ENCODE assay signal across 24 cellular contexts in genomic region chr9:30519756-30520155, GRCh38.
DNase-seq lines count a peak whose midpoint lies in the region; ATAC-seq, FAIRE-seq and TF ChIP-seq lines count a peak whose summit lies in the region.
"Had no signal": no experiment of that assay in that cellular context is flagged by ENCODE, and none has a peak within 500 bp of the region (broad histone marks: within the 10 kb centered on the region; RNA-seq: fewer than 3 reads in every experiment).

No MANE protein-coding gene starts in this region.

- no peak overlapping the region for H3K9ac ChIP-seq in HepG2 (ENCODE audit: insufficient read depth, low read depth, low read length)

- no peaks in the 10 kb centered on the region for H3K27me3 ChIP-seq in HepG2 (ENCODE audit: control insufficient read depth in 1 of 2, insufficient read depth in 2 of 2, low read length in 2 of 2)
- H3K27me3 ChIP-seq in right lobe of liver = no peaks in the 10 kb centered on the region
- H3K27me3 ChIP-seq in stomach = no peaks in the 10 kb centered on the region
- no peaks in the 10 kb centered on the region for H3K27me3 ChIP-seq in psoas muscle (ENCODE audit: insufficient read depth in 3 of 3, low read length in 2 of 3)
- H3K27me3 ChIP-seq: heart left ventricle, vagina had no signal

- intact Hi-C loops in HepG2 (cut with micrococcal nuclease; ENCODE audit: unreplicated experiment) (no loop called here), right lobe of liver (cut with DNase I) (no loop called here), stomach (cut with DNase I; ENCODE audit: low total_unique reads) (no loop called here), psoas muscle (cut with DNase I) (no loop called here)

- in situ Hi-C loops in HepG2 (cut with HindIII; ENCODE audit: extremely low pct_ligation_motif_present, low pct_unique_long_range_greater_than_20kb) = no loop called here

- H3K9me3 ChIP-seq in HepG2 (ENCODE audit: low read length) (no peaks in the 10 kb centered on the region), right lobe of liver (no peaks in the 10 kb centered on the region), stomach (peaks cover 0 to 6% (median 0%) of the 10 kb centered on the region in 4 donors), psoas muscle (no peaks in the 10 kb centered on the region)
- H3K9me3 ChIP-seq: heart left ventricle, thoracic aorta, vagina had no signal

- H3K9me3 Mint-ChIP-seq in activated T-helper 17 cell treated with anti-CD3 and anti-CD28 coated beads, Interleukin-2, amount 50 U/mL, for 72 hours = no peaks in the 10 kb centered on the region
- H3K9me3 Mint-ChIP-seq: central memory CD8-positive, alpha-beta T cell; T-cell had no signal

- TF ChIP-seq EP300 in HepG2 (IDR thresholded peaks at IDR 0.05; ENCODE audit: low read depth in 2 of 2, low read length in 2 of 2) (no peak), HepG2 (CRISPR knock-in tag; IDR thresholded peaks at IDR 0.05; ENCODE audit: borderline replicate concordance) (no peak), stomach (IDR thresholded peaks at IDR 0.05) (no peak)

- no peaks in the 10 kb centered on the region for H3K36me3 Mint-ChIP-seq in activated T-helper 17 cell treated with anti-CD3 and anti-CD28 coated beads, Interleukin-2, amount 50 U/mL, for 72 hours (ENCODE audit: low read depth)
- H3K36me3 Mint-ChIP-seq: T-cell had no signal

- FAIRE-seq in HepG2 (lab: Jason Lieb, UNC) = no peak
- FAIRE-seq: GM12892 had no signal

- no peak overlapping the region for H3K27ac ChIP-seq in HepG2 (ENCODE audit: extremely low read length, insufficient read depth, low read length)
- no peak overlapping the region for H3K27ac ChIP-seq in right lobe of liver
- no peak overlapping the region for H3K27ac ChIP-seq in stomach
- no peak overlapping the region for H3K27ac ChIP-seq in psoas muscle
- H3K27ac ChIP-seq: heart left ventricle, skin epidermis, thoracic aorta, vagina had no signal

- H3K27ac Mint-ChIP-seq in activated T-helper 17 cell treated with anti-CD3 and anti-CD28 coated beads, Interleukin-2, amount 50 U/mL, for 72 hours = no peak overlapping the region
- H3K27ac Mint-ChIP-seq: activated CD8-positive, alpha-beta T cell treated with anti-CD3 and anti-CD28 coated beads, Interleukin-2, amount 10 ng/mL, durations not matched to agents 7 days and 5 days; T-cell had no signal

- no peaks in the 10 kb centered on the region for H3K27me3 Mint-ChIP-seq in activated T-helper 17 cell treated with anti-CD3 and anti-CD28 coated beads, Interleukin-2, amount 50 U/mL, for 72 hours
- H3K27me3 Mint-ChIP-seq: central memory CD8-positive, alpha-beta T cell; T-cell had no signal

- H3K36me3 ChIP-seq in HepG2 (replicated peaks in 1 of 2; ENCODE audit: control insufficient read depth in 1 of 2, insufficient read depth in 2 of 2, low read length in 2 of 2) (no peaks in the 10 kb centered on the region), right lobe of liver (no peaks in the 10 kb centered on the region), stomach (no peaks in the 10 kb centered on the region), psoas muscle (ENCODE audit: insufficient read depth in 1 of 2, low read depth in 1 of 2) (no peaks in the 10 kb centered on the region)
- H3K36me3 ChIP-seq: heart left ventricle, thoracic aorta, vagina had no signal

- POLR2A ChIA-PET in HepG2 (lab: Yijun Ruan, JAX) = no interaction called here

- no peak overlapping the region for H3K4me3 ChIP-seq in HepG2 (replicated peaks in 1 of 3; ENCODE audit: insufficient read depth in 1 of 3, low read depth in 2 of 3, low read length in 3 of 3)
- no peak overlapping the region for H3K4me3 ChIP-seq in right lobe of liver
- no peak overlapping the region for H3K4me3 ChIP-seq in fibroblast of pulmonary artery (replicated peaks; ENCODE audit: low read depth, low read length)
- H3K4me3 ChIP-seq in stomach = no peak overlapping the region
- H3K4me3 ChIP-seq in psoas muscle = no peak overlapping the region
- H3K4me3 ChIP-seq: heart left ventricle, skin epidermis, thoracic aorta, vagina had no signal

- 0% methylated on average over 2 of the region's 2 CpGs for WGBS in HepG2 (ENCODE audit: low lambda C conversion rate)
- 43% methylated on average over 2 of the region's 2 CpGs for WGBS in right lobe of liver (ENCODE audit: insufficient coverage, low coverage, low lambda C conversion rate, missing lambda C conversion rate)
- 50 to 69% (median 65%) methylated on average over 2 of the region's 2 CpGs for WGBS in stomach, 5 donors
- WGBS in psoas muscle, 3 donors = 66 to 78% (median 66%) methylated on average over 2 of the region's 2 CpGs

- no peaks in the 10 kb centered on the region for H3K4me1 Mint-ChIP-seq in activated T-helper 17 cell treated with anti-CD3 and anti-CD28 coated beads, Interleukin-2, amount 50 U/mL, for 72 hours
- H3K4me1 Mint-ChIP-seq: central memory CD8-positive, alpha-beta T cell; T-cell had no signal

- H2AFZ ChIP-seq in HepG2 (ENCODE audit: low read length) = no peak overlapping the region

- TF ChIP-seq POLR2A in HepG2 (IDR thresholded peaks at IDR 0.05; ENCODE audit: insufficient read depth in 1 of 2, low read depth in 2 of 2, low read length in 2 of 2) (no peak), right lobe of liver (IDR thresholded peaks at IDR 0.05) (no peak), stomach (IDR thresholded peaks at IDR 0.05) (no peak)

- no peak overlapping the region for H3K4me2 ChIP-seq in HepG2 (ENCODE audit: low read depth, low read length)

- BruUV-seq in HepG2 (replicated peaks; lab: Mats Ljungman, UMichigan) = no TSS peak

- TF ChIP-seq CTCF in HepG2 (CRISPR knock-in tag; IDR thresholded peaks at IDR 0.05) = no peak
- TF ChIP-seq CTCF in right lobe of liver (IDR thresholded peaks at IDR 0.05) = no peak
- no peak for TF ChIP-seq CTCF in fibroblast of pulmonary artery (IDR thresholded peaks at IDR 0.05; ENCODE audit: low read length, missing control alignments)
- no peak for TF ChIP-seq CTCF in stomach (IDR thresholded peaks at IDR 0.05)
- no peak for TF ChIP-seq CTCF in psoas muscle (IDR thresholded peaks at IDR 0.05)

- no peak overlapping the region for H3K4me3 Mint-ChIP-seq in activated T-helper 17 cell treated with anti-CD3 and anti-CD28 coated beads, Interleukin-2, amount 50 U/mL, for 72 hours
- H3K4me3 Mint-ChIP-seq: activated CD8-positive, alpha-beta T cell treated with anti-CD3 and anti-CD28 coated beads, Interleukin-2, amount 10 ng/mL, durations not matched to agents 7 days and 5 days; central memory CD8-positive, alpha-beta T cell; T-cell had no signal

- no peaks in the 10 kb centered on the region for H4K20me1 ChIP-seq in HepG2 (ENCODE audit: insufficient read depth, low read length)

- H3K4me1 ChIP-seq in HepG2 (ENCODE audit: insufficient read depth, low read length) (no peaks in the 10 kb centered on the region), right lobe of liver (no peaks in the 10 kb centered on the region), stomach (no peaks in the 10 kb centered on the region), psoas muscle (no peaks in the 10 kb centered on the region)
- H3K4me1 ChIP-seq: heart left ventricle, vagina had no signal

- no peaks in the 10 kb centered on the region for H3K79me2 ChIP-seq in HepG2 (ENCODE audit: insufficient read depth, low read length)

- TF ChIP-seq RAD21 in HepG2 (CRISPR knock-in tag; IDR thresholded peaks at IDR 0.05) = no peak

- DNase-seq in HepG2 (ENCODE audit: low spot score) (no peak), right lobe of liver (no peak), fibroblast of pulmonary artery (ENCODE audit: low read depth) (peak; percentile 7), DMS53 (lab: John Stamatoyannopoulos, UW) (no peak), stomach (no peak), psoas muscle (no peak)
- DNase-seq: ACHN; activated CD8-positive, alpha-beta T cell treated with anti-CD3 and anti-CD28 coated beads, Interleukin-2, amount 10 ng/mL, durations not matched to agents 7 days and 5 days; activated naive CD4-positive, alpha-beta T cell treated with Interleukin-2 at 50 U/mL for 16 hours; COR-L47; DMS79 treated with DMSO at 0.1 percent for 48 hours; H7; heart left ventricle; left cardiac atrium; NCI-H1092; NCI-H187 treated with DMSO at 0.1 percent for 48 hours; T-cell had no signal

- ATAC-seq in HepG2 = no peak
- no peak for ATAC-seq in right lobe of liver
- peak; percentile 72 for ATAC-seq in activated T-helper 17 cell treated with anti-CD3 and anti-CD28 coated beads, Interleukin-2, amount 50 U/mL, for 72 hours (replicated peaks)
- no peak for ATAC-seq in GM18858 (IDR thresholded peaks at IDR 0.05; ENCODE audit: unreplicated experiment)
- no peak for ATAC-seq in psoas muscle
- ATAC-seq: activated CD8-positive, alpha-beta T cell treated with anti-CD3 and anti-CD28 coated beads, Interleukin-2, amount 10 ng/mL, durations not matched to agents 7 days and 5 days; heart left ventricle; left cardiac atrium; T-cell had no signal

- CTCF ChIA-PET in HepG2 (lab: Yijun Ruan, JAX; ENCODE audit: low intra/inter-chr PET ratio, low total read pairs) = no interaction called here

TF ChIP-seq in HepG2, 621 proteins besides CTCF, POLR2A, EP300 and RAD21:
- TF ChIP-seq ATAD3A (CRISPR knock-in tag; IDR thresholded peaks at IDR 0.05) = no peak
- peak; percentile 68 for TF ChIP-seq ATF7 (IDR thresholded peaks at IDR 0.05)
- TF ChIP-seq ATF7 (CRISPR knock-in tag; IDR thresholded peaks at IDR 0.05) = no peak
